ENCODE assay signal across 8 cellular contexts in the genomic region with DNA sequence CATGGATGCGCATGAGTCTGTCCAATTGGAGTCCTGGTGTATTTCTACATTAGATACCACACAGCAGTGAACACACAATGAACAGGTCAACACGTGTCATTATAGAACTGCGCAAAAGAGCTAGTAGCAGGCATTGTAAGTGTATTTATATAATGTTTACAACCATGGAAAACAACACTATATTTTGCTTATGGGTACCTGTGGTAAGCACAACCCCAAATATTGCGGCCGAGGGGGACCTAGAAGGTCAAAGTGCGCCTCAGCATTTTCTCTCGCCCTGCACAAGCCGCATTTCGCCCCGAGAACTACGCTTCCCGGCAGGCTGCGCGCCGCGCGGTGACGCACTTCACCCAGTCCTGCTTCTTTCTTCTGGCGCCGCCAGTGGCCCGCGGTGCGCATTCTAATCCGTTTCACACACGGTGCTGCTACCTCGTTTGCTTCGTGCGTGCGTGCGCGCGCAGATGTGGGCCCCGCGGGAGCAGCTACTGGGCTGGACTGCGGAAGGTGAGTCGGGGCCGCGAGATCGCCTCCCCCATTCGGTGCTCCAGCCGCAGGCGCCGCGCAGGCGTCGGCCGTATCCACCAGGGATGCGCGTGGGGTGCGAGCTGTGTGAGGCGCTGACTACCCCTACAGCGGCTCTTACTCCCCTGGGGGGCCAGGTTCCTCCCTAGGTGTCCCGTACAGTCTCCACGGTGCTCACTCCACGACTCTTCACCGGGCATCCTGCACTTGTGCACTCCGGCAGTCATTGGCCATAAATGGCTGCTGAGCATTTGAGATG. TPM values are rescaled to one million over a fixed set of nuclear protein-coding genes. Genes with fewer than 3 reads are reported as not detected.
A peak's percentile ranks its signal among the peaks of the same experiment; 100 is the strongest.
DNase-seq lines count a peak whose midpoint lies in the region; ATAC-seq and TF ChIP-seq lines count a peak whose summit lies in the region.

Gene ZNF589, plus strand, starts transcription at position 394 of the 781 bp plus-strand sequence. Its CDS starts 68 bp downstream, at position 462.

- H3K27me3 ChIP-seq in right lobe of liver: no peaks in the 10 kb centered on the region

- peak within 1 kb of the TSS; percentile 64 to 75 (median 69) for H3K4me3 ChIP-seq in right lobe of liver

- H3K27ac ChIP-seq in right lobe of liver: peak within 1 kb of the TSS; percentile 39 to 59 (median 49)

- ATAC-seq in GM19324 (IDR thresholded peaks at IDR 0.05; ENCODE audit: low FRiP score, unreplicated experiment) (peak; percentile 92), HG03469 (IDR thresholded peaks at IDR 0.05; ENCODE audit: unreplicated experiment) (peak; percentile 81), right lobe of liver (peak; percentile 98 to 99 (median 98))

- peak; percentile 45 to 91 (median 80) for DNase-seq in C1 segment of cervical spinal cord (lab: John Stamatoyannopoulos, UW)
- DNase-seq in NCI-H69 (lab: John Stamatoyannopoulos, UW): peak; percentile 92
- peak; percentile 96 for DNase-seq in activated CD4-positive, alpha-beta T cell treated with anti-CD3 and anti-CD28 coated beads, Interleukin-2, amount 50 U/mL, for 1 hour
- DNase-seq in dermis blood vessel endothelial cell: peak; percentile 94
- DNase-seq in right lobe of liver: peak; percentile 96 to 97 (median 97)
- DNase-seq in stimulated activated CD4-positive, alpha-beta T cell treated with anti-CD3 and anti-CD28 coated beads, Interleukin-4, amount 100 ng/mL, for 48 hours (ENCODE audit: low read depth in 2 of 2): peak; percentile 93 to 97

- WGBS in right lobe of liver (ENCODE audit: insufficient coverage, low coverage, low lambda C conversion rate, missing lambda C conversion rate): 10% methylated on average over 17 of the region's 57 CpGs

- H3K4me1 ChIP-seq in right lobe of liver: peaks cover 0 to 4% (median 0%) of the 10 kb centered on the region in 4 donors

- TF ChIP-seq POLR2A in right lobe of liver (IDR thresholded peaks at IDR 0.05): peak; percentile 81

- intact Hi-C loops in right lobe of liver (cut with DNase I): no loop called here

- H3K36me3 ChIP-seq in right lobe of liver: no peaks in the 10 kb centered on the region

- H3K9me3 ChIP-seq in right lobe of liver: no peaks in the 10 kb centered on the region

- TF ChIP-seq CTCF in right lobe of liver (IDR thresholded peaks at IDR 0.05): peak in 3 of 4 donors; percentile 20 to 35 (median 33)

RNA-seq across cellular contexts. Expression of gene ZNF589, which starts in this region (rescaled TPM):
- total RNA-seq in dermis blood vessel endothelial cell (3.4 and 4.1 TPM in 2 replicates), right lobe of liver (1 to 10 TPM; 2.2 to 3.6 (median 2.5) TPM)

Comparison
In these comparisons a context has a peak if more than half of its experiments do, and no peak if none do; other contexts are left out.
1. Peak in every context shown above with its lines: DNase-seq, ATAC-seq, H3K4me3 ChIP-seq and H3K27ac ChIP-seq.